Comparison of ENCODE assay signal across 8 cellular contexts in the genomic region with DNA sequence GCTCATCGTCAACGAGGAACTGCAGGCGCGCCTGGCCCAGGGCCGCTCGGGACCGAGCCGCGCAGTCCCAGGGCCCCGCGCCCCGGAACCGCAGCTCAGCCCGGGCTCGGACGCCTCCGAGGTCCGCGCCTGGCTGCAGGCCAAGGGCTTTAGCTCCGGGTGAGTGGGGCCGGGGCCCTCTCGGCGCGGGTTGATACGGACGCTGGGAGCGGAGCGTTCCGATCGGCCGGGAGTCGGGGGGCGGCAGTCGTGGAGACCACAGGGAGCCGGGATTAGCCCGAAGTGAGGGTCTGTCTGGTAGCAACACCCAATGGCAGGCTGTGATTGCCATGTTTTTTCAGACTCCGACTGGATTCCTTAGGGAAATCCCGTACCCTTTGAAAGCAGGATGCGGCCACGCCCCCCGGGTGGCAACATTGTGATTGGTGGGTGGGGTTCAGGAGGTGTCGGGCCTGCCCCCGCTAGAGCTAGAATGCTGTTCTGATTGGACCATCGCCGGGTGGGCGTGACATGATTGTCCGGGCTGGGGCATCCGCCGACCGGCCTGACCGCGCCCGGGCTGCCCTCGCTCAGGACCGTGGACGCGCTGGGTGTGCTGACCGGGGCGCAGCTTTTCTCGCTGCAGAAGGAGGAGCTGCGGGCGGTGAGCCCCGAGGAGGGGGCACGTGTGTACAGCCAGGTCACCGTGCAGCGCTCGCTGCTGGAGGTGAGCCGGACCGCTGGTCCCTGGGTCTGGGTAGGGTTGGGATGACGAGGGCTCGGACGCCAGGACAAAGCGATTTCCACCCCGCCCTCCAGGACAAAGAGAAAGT. TPM values are rescaled to one million over a fixed set of nuclear protein-coding genes. Genes with fewer than 3 reads are reported as not detected.
DNase-seq lines count a peak whose midpoint lies in the region; ATAC-seq and TF ChIP-seq lines count a peak whose summit lies in the region.

No MANE protein-coding gene starts in this region.

- H3K36me3 ChIP-seq in ES-I3 (ENCODE audit: insufficient read depth, low read length) (no peaks in the 10 kb centered on the region), gastroesophageal sphincter (peaks cover 0 to 26% of the 10 kb centered on the region in 2 donors), thoracic aorta (peaks cover 12% of the 10 kb centered on the region)

- H3K27ac Mint-ChIP-seq in activated naive CD8-positive, alpha-beta T cell = no peak overlapping the region
- peak overlapping the region in 1 of 2 donors; percentile 42 for H3K27ac Mint-ChIP-seq in natural killer cell

- WGBS in gastroesophageal sphincter (ENCODE audit: low coverage in 1 of 2), 2 donors = no CpG with 5 or more reads among the region's 74 CpGs

- peaks cover 22% of the 10 kb centered on the region for H3K4me1 ChIP-seq in ES-I3 (ENCODE audit: insufficient read depth, low read length)
- peaks cover 0 to 49% (median 23%) of the 10 kb centered on the region in 3 donors for H3K4me1 ChIP-seq in gastroesophageal sphincter
- H3K4me1 ChIP-seq in thoracic aorta (ENCODE audit: control insufficient read depth in 1 of 2, low read depth in 2 of 2) = peaks cover 21 to 31% of the 10 kb centered on the region in 2 donors

- H3K4me1 Mint-ChIP-seq in activated naive CD8-positive, alpha-beta T cell (ENCODE audit: low read depth) = peaks cover 25% of the 10 kb centered on the region
- peaks cover 27 to 39% of the 10 kb centered on the region in 2 donors for H3K4me1 Mint-ChIP-seq in natural killer cell

- H3K27ac ChIP-seq in gastroesophageal sphincter (peak overlapping the region in 3 of 4 donors; percentile 51 to 65 (median 60)), thoracic aorta (no peak overlapping the region)

- H3K4me3 ChIP-seq in gastroesophageal sphincter (peak overlapping the region; percentile 16 to 53), thoracic aorta (peak overlapping the region; percentile 75)

- H3K36me3 Mint-ChIP-seq in activated naive CD8-positive, alpha-beta T cell = no peaks in the 10 kb centered on the region
- no peaks in the 10 kb centered on the region for H3K36me3 Mint-ChIP-seq in natural killer cell

- H3K27me3 Mint-ChIP-seq in activated naive CD8-positive, alpha-beta T cell = peaks cover 28% of the 10 kb centered on the region
- H3K27me3 Mint-ChIP-seq in natural killer cell (ENCODE audit: low read depth in 2 of 2) = peaks cover 20 to 44% of the 10 kb centered on the region in 2 donors

- H3K9ac ChIP-seq in ES-I3 (ENCODE audit: low read depth, low read length) = peak overlapping the region; percentile 63

- H3K4me3 Mint-ChIP-seq in activated naive CD8-positive, alpha-beta T cell = peak overlapping the region; percentile 80
- peak overlapping the region; percentile 79 for H3K4me3 Mint-ChIP-seq in natural killer cell

- H3K27me3 ChIP-seq in gastroesophageal sphincter = peaks cover 49% of the 10 kb centered on the region
- peaks cover 15% of the 10 kb centered on the region for H3K27me3 ChIP-seq in thoracic aorta (replicated peaks; ENCODE audit: insufficient read depth)

- no peaks in the 10 kb centered on the region for H3K9me3 ChIP-seq in ES-I3 (ENCODE audit: control insufficient read depth, insufficient read depth, low read length)
- no peaks in the 10 kb centered on the region for H3K9me3 ChIP-seq in gastroesophageal sphincter
- H3K9me3 ChIP-seq in thoracic aorta = no peaks in the 10 kb centered on the region

- peak; percentile 93 for ATAC-seq in gastroesophageal sphincter
- ATAC-seq in natural killer cell = peak; percentile 60 to 76 (median 73)
- ATAC-seq in thoracic aorta (ENCODE audit: insufficient number of reproducible peaks, low FRiP score, low read depth) = peak; percentile 74

- no peak for TF ChIP-seq EP300 in gastroesophageal sphincter (IDR thresholded peaks at IDR 0.05)

- TF ChIP-seq POLR2A in gastroesophageal sphincter (IDR thresholded peaks at IDR 0.05) = peak in 1 of 2 donors; percentile 16

- intact Hi-C loops in natural killer cell (cut with micrococcal nuclease) = loop anchor here (10.0 kb wide), 1 partner anchor 78 kb away; a partner anchor contains a TSS

- peak in 1 of 4 experiments; percentile 14 for TF ChIP-seq CTCF in gastroesophageal sphincter (IDR thresholded peaks at IDR 0.05)
- no peak for TF ChIP-seq CTCF in natural killer cell (IDR thresholded peaks at IDR 0.05)
- no peak for TF ChIP-seq CTCF in thoracic aorta (IDR thresholded peaks at IDR 0.05)

- peak; percentile 95 for DNase-seq in NCI-H69 (lab: John Stamatoyannopoulos, UW)
- DNase-seq in natural killer cell = peak; percentile 58
- peak; percentile 82 for DNase-seq in thoracic aorta (ENCODE audit: low spot score)
- DNase-seq in 8988T = no peak
- DNase-seq in RKO (ENCODE audit: low spot score) = no peak

- H3K9me3 Mint-ChIP-seq in activated naive CD8-positive, alpha-beta T cell (ENCODE audit: low read depth) = no peaks in the 10 kb centered on the region
- H3K9me3 Mint-ChIP-seq in natural killer cell = no peaks in the 10 kb centered on the region

RNA-seq across cellular contexts. Expression of a gene that starts 11.3 kb away (rescaled TPM):
- total RNA-seq in gastroesophageal sphincter (10 to 100 TPM in 1 of 4 donors, 1 to 10 TPM in 3; 2.2 to 10.5 (median 2.5) TPM), natural killer cell (10 to 100 TPM in 1 of 3 donors, 1 to 10 TPM in 2; 8.8 to 15.7 (median 10.0) TPM), thoracic aorta (10 to 100 TPM in 1 of 2 donors, 1 to 10 TPM in 1; 5.4 to 16.3 TPM)

RNA-seq across cellular contexts. Expression of a gene that starts 24.0 kb away (rescaled TPM):
- 10 to 100 TPM in 3 of 4 donors, 1 to 10 TPM in 1; 10.0 to 15.6 (median 13.9) TPM for total RNA-seq in gastroesophageal sphincter
- 10 to 100 TPM; 18.2 to 25.3 (median 19.3) TPM for total RNA-seq in natural killer cell
- 10 to 100 TPM; 22.2 to 23.6 TPM for total RNA-seq in thoracic aorta

RNA-seq across cellular contexts. Expression of a gene that starts 30.5 kb away (rescaled TPM):
- 100 to 1,000 TPM; 268 to 479 (median 276) TPM for total RNA-seq in gastroesophageal sphincter
- total RNA-seq in natural killer cell = 100 to 1,000 TPM; 162 to 178 (median 174) TPM
- 100 to 1,000 TPM; 194 to 250 TPM for total RNA-seq in thoracic aorta

RNA-seq across cellular contexts. Expression of a gene that starts 48.9 kb away (rescaled TPM):
- not detected for total RNA-seq in gastroesophageal sphincter
- 1 to 10 TPM in 2 of 3 donors, under 1 TPM in 1; 0.95 to 3.3 (median 2.3) TPM for total RNA-seq in natural killer cell
- total RNA-seq in thoracic aorta = not detected

Comparison
In these comparisons a context has a peak if more than half of its experiments do, and no peak if none do; other contexts are left out.
1. DNase-seq: peak in NCI-H69 (single experiment), natural killer cell (single experiment) and thoracic aorta (single experiment); none in 8988T (single experiment) and RKO (single experiment).
2. H3K27ac ChIP-seq: peak in gastroesophageal sphincter (3 of 4); none in thoracic aorta (0 of 2).
3. Peak in every context shown above with its lines, with median percentiles within 50 percentile points of each other: ATAC-seq.